In the genomic region with DNA sequence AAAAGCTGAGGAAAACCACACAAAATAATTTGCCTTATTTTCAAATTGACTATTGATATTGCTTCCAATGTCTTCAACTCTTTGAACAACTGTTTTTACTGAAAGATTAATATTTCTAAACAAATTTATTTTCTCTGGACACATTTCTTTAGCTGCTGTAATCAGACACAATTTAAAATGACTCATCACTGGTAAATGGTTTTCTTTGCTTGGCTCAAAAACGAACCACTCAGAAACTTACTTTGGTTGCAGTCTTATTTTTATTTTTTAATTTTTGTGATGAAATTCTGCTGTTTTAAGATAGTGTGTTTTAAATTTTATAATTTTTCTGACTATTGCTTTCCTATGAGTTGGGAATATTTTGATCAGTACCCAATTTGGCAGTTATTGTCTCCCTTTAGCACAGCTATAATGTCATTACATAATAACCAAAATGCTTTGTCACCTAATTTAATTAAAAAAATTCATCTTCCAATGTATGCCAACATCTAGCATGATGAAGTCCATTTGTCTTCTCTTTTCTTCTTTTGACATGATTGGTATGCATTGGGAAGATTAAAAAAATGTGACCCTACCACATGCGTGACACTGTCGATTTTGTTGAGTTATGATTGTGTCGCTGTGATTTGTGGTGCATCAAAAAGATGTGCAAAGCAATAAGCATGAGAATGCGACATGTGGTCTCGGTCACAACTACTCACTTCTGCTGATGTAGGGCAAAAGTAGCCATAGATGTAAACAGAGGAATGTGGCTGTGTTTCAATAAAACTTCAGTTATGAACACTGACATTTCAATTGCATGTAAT, we compare ENCODE assay signal across 24 cellular contexts.
DNase-seq lines count a peak whose midpoint lies in the region; ATAC-seq, FAIRE-seq and TF ChIP-seq lines count a peak whose summit lies in the region.
"Had no signal": no experiment of that assay in that cellular context is flagged by ENCODE, and none has a peak within 500 bp of the region (broad histone marks: within the 10 kb centered on the region; RNA-seq: fewer than 3 reads in every experiment).

No MANE protein-coding gene starts in this region.

- H3K27me3 Mint-ChIP-seq in activated CD4-positive, alpha-beta T cell treated with anti-CD3 and anti-CD28 coated beads for 36 hours, result no peaks in the 10 kb centered on the region
- H3K27me3 Mint-ChIP-seq: activated T-cell treated with anti-CD3 and anti-CD28 coated beads, Interleukin-2, amount 50 U/mL, for 24 hours; naive thymus-derived CD8-positive, alpha-beta T cell; T-cell had no signal

- intact Hi-C loops in PC-3 (cut with micrococcal nuclease) (no loop called here), vagina (cut with DNase I) (no loop called here)
- intact Hi-C loops in activated CD4-positive, alpha-beta T cell treated with anti-CD3 and anti-CD28 coated beads for 36 hours (cut with DNase I, micrococcal nuclease), result no loop called here

- H3K79me2 ChIP-seq in PC-3 (ENCODE audit: low read length), result no peaks in the 10 kb centered on the region
- no peaks in the 10 kb centered on the region for H3K79me2 ChIP-seq in osteoblast (ENCODE audit: insufficient read depth, low read length)

- ATAC-seq in PC-3, result peak; percentile 37; the same call in 1 of the 2 replicates
- ATAC-seq in activated CD4-positive, alpha-beta T cell treated with anti-CD3 and anti-CD28 coated beads for 36 hours, result no peak
- no peak for ATAC-seq in GM19452 (IDR thresholded peaks at IDR 0.05; ENCODE audit: unreplicated experiment)
- ATAC-seq: esophagus mucosa; naive thymus-derived CD8-positive, alpha-beta T cell; right cardiac atrium; T-cell; upper lobe of right lung had no signal

- H3K36me3 Mint-ChIP-seq in activated CD4-positive, alpha-beta T cell treated with anti-CD3 and anti-CD28 coated beads for 36 hours (ENCODE audit: low read depth), result no peaks in the 10 kb centered on the region
- H3K36me3 Mint-ChIP-seq: T-cell had no signal

- DNase-seq in D721Med (ENCODE audit: insufficient read length, low spot score), result no peak
- DNase-seq in PC-3, result no peak
- peak; percentile 42 for DNase-seq in choroid plexus epithelial cell (ENCODE audit: low read depth)
- peak; percentile 32 for DNase-seq in osteoblast (ENCODE audit: insufficient read length, low spot score, missing footprints)
- DNase-seq in activated CD4-positive, alpha-beta T cell treated with anti-CD3 and anti-CD28 coated beads for 36 hours, result no peak
- no peak for DNase-seq in GOT3 (lab: John Stamatoyannopoulos, UW)
- no peak for DNase-seq in vagina (ENCODE audit: extremely low spot score in 2 of 2)
- DNase-seq: activated CD4-positive, CD25-positive, alpha-beta regulatory T cell treated with anti-CD3 and anti-CD28 coated beads, Interleukin-2, amount 50 U/mL, for 72 hours; activated naive CD4-positive, alpha-beta T cell treated with Interleukin-2 at 50 U/mL for 16 hours; activated T-cell treated with anti-CD3 and anti-CD28 coated beads, Interleukin-2, amount 50 U/mL, for 24 hours; aorta; effector CD8-positive, alpha-beta T cell; glutamatergic neuron; mesendoderm; naive thymus-derived CD8-positive, alpha-beta T cell; NCI-H187; right cardiac atrium; SIG-M5; stimulated activated CD8-positive, alpha-beta memory T cell treated with anti-CD3 and anti-CD28 coated beads, Interleukin-4, amount 100 ng/mL, for 48 hours; T-cell; upper lobe of right lung had no signal

- TF ChIP-seq CTCF in D721Med (IDR thresholded peaks at IDR 0.05; ENCODE audit: insufficient read depth, missing control alignments), result no peak
- no peak for TF ChIP-seq CTCF in PC-3 (conservative IDR thresholded peaks at IDR 0.05; ENCODE audit: low read depth, low read length)
- no peak for TF ChIP-seq CTCF in choroid plexus epithelial cell (conservative IDR thresholded peaks at IDR 0.05; ENCODE audit: low read depth, low read length)
- no peak for TF ChIP-seq CTCF in osteoblast (IDR thresholded peaks at IDR 0.05; ENCODE audit: extremely low read depth, low read depth, low read length)
- TF ChIP-seq CTCF in vagina (IDR thresholded peaks at IDR 0.05), result no peak

- CTCF ChIA-PET in PC-3 (lab: Charles Lee), result no interaction called here
- CTCF ChIA-PET in activated CD4-positive, alpha-beta T cell treated with anti-CD3 and anti-CD28 coated beads for 36 hours (lab: Charles Lee), result no interaction called here

- H3K9ac ChIP-seq in PC-3 (ENCODE audit: low read length), result no peak overlapping the region

- H3F3A ChIP-seq in PC-3 (ENCODE audit: low read length, unreplicated experiment), result no peaks in the 10 kb centered on the region

- no peak overlapping the region for H3K4me3 Mint-ChIP-seq in activated CD4-positive, alpha-beta T cell treated with anti-CD3 and anti-CD28 coated beads for 36 hours
- H3K4me3 Mint-ChIP-seq: activated T-cell treated with anti-CD3 and anti-CD28 coated beads, Interleukin-2, amount 50 U/mL, for 24 hours; naive thymus-derived CD8-positive, alpha-beta T cell; T-cell had no signal

- H3K4me3 ChIP-seq in PC-3 (ENCODE audit: low read length), result no peak overlapping the region
- H3K4me3 ChIP-seq in choroid plexus epithelial cell (ENCODE audit: low read depth, low read length), result no peak overlapping the region
- no peak overlapping the region for H3K4me3 ChIP-seq in osteoblast (ENCODE audit: insufficient read depth, low read length)
- no peak overlapping the region for H3K4me3 ChIP-seq in vagina
- H3K4me3 ChIP-seq: upper lobe of right lung had no signal

- no peak overlapping the region for H3K27ac ChIP-seq in PC-3 (ENCODE audit: low read length)
- H3K27ac ChIP-seq in osteoblast (ENCODE audit: low read depth, low read length), result peak overlapping the region; percentile 57
- no peak overlapping the region for H3K27ac ChIP-seq in vagina
- H3K27ac ChIP-seq: upper lobe of right lung had no signal

- H3K9me2 ChIP-seq in PC-3 (replicated peaks; ENCODE audit: low read length), result no peaks in the 10 kb centered on the region

- POLR2A ChIA-PET in PC-3 (lab: Charles Lee; ENCODE audit: unreplicated experiment), result interaction anchor here (0.6 kb wide), 1 partner anchor 8 kb away, joined by 3 read pairs; no protein-coding TSS in a partner anchor
- POLR2A ChIA-PET in activated CD4-positive, alpha-beta T cell treated with anti-CD3 and anti-CD28 coated beads for 36 hours (lab: Charles Lee), result no interaction called here

- no peaks in the 10 kb centered on the region for H3K36me3 ChIP-seq in PC-3 (ENCODE audit: low read depth, low read length)
- H3K36me3 ChIP-seq in osteoblast (ENCODE audit: insufficient read depth, low read length), result no peaks in the 10 kb centered on the region
- no peaks in the 10 kb centered on the region for H3K36me3 ChIP-seq in vagina
- H3K36me3 ChIP-seq: upper lobe of right lung had no signal

- H3K4me1 ChIP-seq in PC-3 (ENCODE audit: insufficient read depth, low read length), result 0 out of 2 replicates have a peak, but pooled peaks cover 8% of the 10 kb centered on the region
- peaks cover 17% of the 10 kb centered on the region for H3K4me1 ChIP-seq in osteoblast (ENCODE audit: insufficient read depth, low read length)
- no peaks in the 10 kb centered on the region for H3K4me1 ChIP-seq in vagina
- H3K4me1 ChIP-seq: upper lobe of right lung had no signal

- H3K9me3 ChIP-seq in PC-3 (ENCODE audit: low read length), result no peaks in the 10 kb centered on the region
- H3K9me3 ChIP-seq in osteoblast (ENCODE audit: low read depth, low read length), result no peaks in the 10 kb centered on the region
- H3K9me3 ChIP-seq in vagina, result no peaks in the 10 kb centered on the region
- H3K9me3 ChIP-seq: upper lobe of right lung had no signal

- no TSS peak for BruUV-seq in PC-3 (replicated peaks; lab: Mats Ljungman, UMichigan)

- no peak for TF ChIP-seq POLR2A in vagina (IDR thresholded peaks at IDR 0.05)

- H2AFZ ChIP-seq in PC-3 (ENCODE audit: low read length), result no peak overlapping the region
- no peak overlapping the region for H2AFZ ChIP-seq in osteoblast (ENCODE audit: low read length)

- H4K20me1 ChIP-seq in PC-3 (ENCODE audit: low read length) (no peaks in the 10 kb centered on the region), osteoblast (ENCODE audit: insufficient read depth, low read length) (no peaks in the 10 kb centered on the region)

- H3K27ac Mint-ChIP-seq in activated CD4-positive, alpha-beta T cell treated with anti-CD3 and anti-CD28 coated beads for 36 hours, result no peak overlapping the region
- H3K27ac Mint-ChIP-seq: activated T-cell treated with anti-CD3 and anti-CD28 coated beads, Interleukin-2, amount 50 U/mL, for 24 hours; naive thymus-derived CD8-positive, alpha-beta T cell; T-cell had no signal

- H3K4me1 Mint-ChIP-seq in activated CD4-positive, alpha-beta T cell treated with anti-CD3 and anti-CD28 coated beads for 36 hours, result no peaks in the 10 kb centered on the region
- H3K4me1 Mint-ChIP-seq: naive thymus-derived CD8-positive, alpha-beta T cell; T-cell had no signal

- FAIRE-seq in D721Med (lab: Jason Lieb, UNC), result peak; percentile 6
- FAIRE-seq: TTC549 had no signal

- no peaks in the 10 kb centered on the region for H3K9me3 Mint-ChIP-seq in activated CD4-positive, alpha-beta T cell treated with anti-CD3 and anti-CD28 coated beads for 36 hours (ENCODE audit: low read depth)

- H3K27me3 ChIP-seq in PC-3 (ENCODE audit: low read length) (no peaks in the 10 kb centered on the region), osteoblast (ENCODE audit: insufficient read depth, low read length) (no peaks in the 10 kb centered on the region), vagina (no peaks in the 10 kb centered on the region)
- H3K27me3 ChIP-seq: upper lobe of right lung had no signal

- H3K4me2 ChIP-seq in PC-3 (ENCODE audit: low read length) (no peak overlapping the region), osteoblast (ENCODE audit: insufficient read depth, low read length) (peak overlapping the region; percentile 14)

Comparison
In these comparisons a context has a peak if more than half of its experiments do, and no peak if none do; other contexts are left out.
1. DNase-seq: peak in choroid plexus epithelial cell (single experiment) and osteoblast (single experiment); none in D721Med (single experiment), PC-3 (single experiment), activated CD4-positive, alpha-beta T cell treated with anti-CD3 and anti-CD28 coated beads for 36 hours (single experiment), GOT3 (single experiment) and vagina (0 of 2).